Comparison of ENCODE assay signal across 23 cellular contexts in genomic region chr18:74870950-74871349, GRCh38.
DNase-seq lines count a peak whose midpoint lies in the region; ATAC-seq and TF ChIP-seq lines count a peak whose summit lies in the region.
"Had no signal": no experiment of that assay in that cellular context is flagged by ENCODE, and none has a peak within 500 bp of the region (broad histone marks: within the 10 kb centered on the region; RNA-seq: fewer than 3 reads in every experiment).

No MANE protein-coding gene starts in this region.

- H3K4me1 Mint-ChIP-seq in GM23338 (peaks cover 31% of the 10 kb centered on the region), neural progenitor cell (peaks cover 12% of the 10 kb centered on the region)
- H3K4me1 Mint-ChIP-seq: activated naive CD8-positive, alpha-beta T cell treated with anti-CD3 and anti-CD28 coated beads, Interleukin-2, amount 10 ng/mL, durations not matched to agents 7 days and 5 days had no signal

- TF ChIP-seq CTCF in GM23338 (conservative IDR thresholded peaks at IDR 0.05; ENCODE audit: low read depth in 2 of 2) = no peak
- no peak for TF ChIP-seq CTCF in neural progenitor cell (IDR thresholded peaks at IDR 0.05)

- no peak overlapping the region for H3K27ac ChIP-seq in GM23338 (ENCODE audit: low read depth)
- H3K27ac ChIP-seq in neural progenitor cell = peak overlapping the region; percentile 72
- H3K27ac ChIP-seq: C4-2B, Peyer's patch, right lobe of liver, testis, uterus had no signal

- H4K20me1 ChIP-seq in GM23338 (replicated peaks; ENCODE audit: insufficient read depth) = no peaks in the 10 kb centered on the region
- no peaks in the 10 kb centered on the region for H4K20me1 ChIP-seq in neural progenitor cell (ENCODE audit: low read depth)

- no peak overlapping the region for H3K9ac ChIP-seq in neural progenitor cell

- no peak overlapping the region for H3K4me3 ChIP-seq in GM23338
- no peak overlapping the region for H3K4me3 ChIP-seq in neural progenitor cell
- H3K4me3 ChIP-seq: Peyer's patch, right lobe of liver, testis, uterus had no signal

- H2AFZ ChIP-seq in GM23338 (no peak overlapping the region), neural progenitor cell (replicated peaks) (no peak overlapping the region)

- H3K4me3 Mint-ChIP-seq in GM23338 (no peak overlapping the region), neural progenitor cell (no peak overlapping the region)
- H3K4me3 Mint-ChIP-seq: activated naive CD8-positive, alpha-beta T cell treated with anti-CD3 and anti-CD28 coated beads, Interleukin-2, amount 10 ng/mL, durations not matched to agents 7 days and 5 days; IgD-negative memory B cell had no signal

- no peaks in the 10 kb centered on the region for H3K27me3 ChIP-seq in GM23338 (ENCODE audit: insufficient read depth)
- no peaks in the 10 kb centered on the region for H3K27me3 ChIP-seq in neural progenitor cell
- H3K27me3 ChIP-seq: Peyer's patch, right lobe of liver, testis, uterus had no signal

- no peaks in the 10 kb centered on the region for H3K36me3 ChIP-seq in GM23338 (ENCODE audit: insufficient read depth)
- no peaks in the 10 kb centered on the region for H3K36me3 ChIP-seq in neural progenitor cell
- H3K36me3 ChIP-seq: Peyer's patch, right lobe of liver, uterus had no signal

- peak overlapping the region; percentile 59; the same call in 1 of the 2 replicates for H3K27ac Mint-ChIP-seq in GM23338
- no peak overlapping the region for H3K27ac Mint-ChIP-seq in neural progenitor cell
- H3K27ac Mint-ChIP-seq: activated naive CD8-positive, alpha-beta T cell treated with anti-CD3 and anti-CD28 coated beads, Interleukin-2, amount 10 ng/mL, durations not matched to agents 7 days and 5 days; IgD-negative memory B cell had no signal

- H3F3A ChIP-seq in GM23338 (replicated peaks; ENCODE audit: low read depth) (no peaks in the 10 kb centered on the region), neural progenitor cell (ENCODE audit: low read depth) (peaks cover 20% of the 10 kb centered on the region)

- H3K4me2 ChIP-seq in GM23338 (no peak overlapping the region), neural progenitor cell (peak overlapping the region; percentile 55)

- no peaks in the 10 kb centered on the region for H3K9me2 ChIP-seq in GM23338 (ENCODE audit: insufficient read depth)

- ATAC-seq in GM18519 (IDR thresholded peaks at IDR 0.05; ENCODE audit: low FRiP score, unreplicated experiment) (peak; percentile 10), GM23338 (no peak; the same call in 2 of the 3 replicates), HG03280 (IDR thresholded peaks at IDR 0.05; ENCODE audit: unreplicated experiment) (peak; percentile 20)
- ATAC-seq: right lobe of liver had no signal

- no peaks in the 10 kb centered on the region for H3K9me3 Mint-ChIP-seq in GM23338
- no peaks in the 10 kb centered on the region for H3K9me3 Mint-ChIP-seq in neural progenitor cell
- H3K9me3 Mint-ChIP-seq: activated naive CD8-positive, alpha-beta T cell treated with anti-CD3 and anti-CD28 coated beads, Interleukin-2, amount 10 ng/mL, durations not matched to agents 7 days and 5 days; IgD-negative memory B cell had no signal

- no peaks in the 10 kb centered on the region for H3K79me2 ChIP-seq in GM23338 (replicated peaks; ENCODE audit: insufficient read depth)
- no peaks in the 10 kb centered on the region for H3K79me2 ChIP-seq in neural progenitor cell (ENCODE audit: low read depth)

- H3K4me1 ChIP-seq in GM23338 (ENCODE audit: insufficient read depth) (peaks cover 15% of the 10 kb centered on the region), neural progenitor cell (peaks cover 32% of the 10 kb centered on the region)
- H3K4me1 ChIP-seq: Peyer's patch, right lobe of liver, testis, uterus had no signal

- H3K9me3 ChIP-seq in neural progenitor cell (ENCODE audit: low read depth) = no peaks in the 10 kb centered on the region
- H3K9me3 ChIP-seq: Peyer's patch, right lobe of liver, testis, uterus had no signal

- no peak for DNase-seq in GM23338 (ENCODE audit: low spot score)
- no peak for DNase-seq in neural progenitor cell (ENCODE audit: low spot score)
- DNase-seq in iPS-NIHi11 (ENCODE audit: low spot score) = no peak
- DNase-seq in NCI-H2227 (lab: John Stamatoyannopoulos, UW; ENCODE audit: unreplicated experiment) = no peak
- no peak for DNase-seq in NK-92 treated with Interleukin-12 subunit alpha and Interleukin-12 subunit beta, amount 100 ng/mL, for 24 hours (lab: John Stamatoyannopoulos, UW)
- no peak for DNase-seq in NCI-H1694 treated with DMSO at 0.1 percent for 48 hours (lab: John Stamatoyannopoulos, UW)
- DNase-seq: activated effector memory CD4-positive, alpha-beta T cell treated with anti-CD3 and anti-CD28 coated beads, Interleukin-2, amount 50 U/mL, for 16 hours; activated naive CD8-positive, alpha-beta T cell treated with anti-CD3 and anti-CD28 coated beads, Interleukin-2, amount 10 ng/mL, durations not matched to agents 7 days and 5 days; central memory CD4-positive, alpha-beta T cell; dermis blood vessel endothelial cell; DND-41; kidney; NCI-H510A; Peyer's patch; right lobe of liver; SIG-M5; stimulated activated naive CD4-positive, alpha-beta T cell treated with Interleukin-2 at 50 U/mL for 16 hours; testis; uterus had no signal

- H3K36me3 Mint-ChIP-seq in GM23338 (ENCODE audit: low read depth) (no peaks in the 10 kb centered on the region), neural progenitor cell (no peaks in the 10 kb centered on the region)
- H3K36me3 Mint-ChIP-seq: activated naive CD8-positive, alpha-beta T cell treated with anti-CD3 and anti-CD28 coated beads, Interleukin-2, amount 10 ng/mL, durations not matched to agents 7 days and 5 days; IgD-negative memory B cell had no signal

- peaks cover 4% of the 10 kb centered on the region for H3K27me3 Mint-ChIP-seq in GM23338 (ENCODE audit: insufficient read depth, low read depth, poor library complexity)
- H3K27me3 Mint-ChIP-seq in neural progenitor cell (ENCODE audit: insufficient read depth, low read depth) = no peaks in the 10 kb centered on the region
- H3K27me3 Mint-ChIP-seq: activated naive CD8-positive, alpha-beta T cell treated with anti-CD3 and anti-CD28 coated beads, Interleukin-2, amount 10 ng/mL, durations not matched to agents 7 days and 5 days; IgD-negative memory B cell had no signal

TF ChIP-seq in GM23338, 12 proteins besides CTCF, POLR2A, EP300 and RAD21 (continues in another document):
- TF ChIP-seq ZNF114 (CRISPR knock-in tag; IDR thresholded peaks at IDR 0.05) (no peak), NANOG (IDR thresholded peaks at IDR 0.05; ENCODE audit: borderline replicate concordance) (no peak), ETS1 (IDR thresholded peaks at IDR 0.05) (no peak), ZNF331 (CRISPR knock-in tag; IDR thresholded peaks at IDR 0.05; ENCODE audit: low read depth) (no peak), STAT1 (IDR thresholded peaks at IDR 0.05; ENCODE audit: unreplicated experiment) (no peak), JUNB (IDR thresholded peaks at IDR 0.05; ENCODE audit: unreplicated experiment) (no peak), EZH2phosphoT487 (IDR thresholded peaks at IDR 0.05; ENCODE audit: unreplicated experiment) (no peak), POLR2AphosphoS5 (IDR thresholded peaks at IDR 0.05; ENCODE audit: low read depth) (no peak), EZH2 (IDR thresholded peaks at IDR 0.05; ENCODE audit: low read depth, unreplicated experiment) (no peak), CREB1 (CRISPR knock-in tag; IDR thresholded peaks at IDR 0.05; ENCODE audit: low read depth) (no peak), REST (IDR thresholded peaks at IDR 0.05; ENCODE audit: unreplicated experiment) (no peak)
